Comparison of ENCODE assay signal across 8 cellular contexts in genomic region chr17:82274134-82275020, GRCh38. TPM values are rescaled to one million over a fixed set of nuclear protein-coding genes. Genes with fewer than 3 reads are reported as not detected.
DNase-seq lines count a peak whose midpoint lies in the region; ATAC-seq, FAIRE-seq and TF ChIP-seq lines count a peak whose summit lies in the region.

No MANE protein-coding gene starts in this region.

- no peak for TF ChIP-seq POLR2A in HepG2 (IDR thresholded peaks at IDR 0.05; ENCODE audit: insufficient read depth in 1 of 2, low read depth in 2 of 2, low read length in 2 of 2)
- TF ChIP-seq POLR2A in suprapubic skin (IDR thresholded peaks at IDR 0.05): no peak

- peaks cover 33% of the 10 kb centered on the region for H3K79me2 ChIP-seq in HepG2 (ENCODE audit: insufficient read depth, low read length)

- H3K4me1 ChIP-seq in HepG2 (ENCODE audit: insufficient read depth, low read length): peaks cover 75% of the 10 kb centered on the region
- H3K4me1 ChIP-seq in suprapubic skin: peaks cover 43% of the 10 kb centered on the region

- CTCF ChIA-PET in HepG2 (lab: Yijun Ruan, JAX; ENCODE audit: low intra/inter-chr PET ratio, low total read pairs): no interaction called here

- no peaks in the 10 kb centered on the region for H3K9me3 Mint-ChIP-seq in activated CD4-positive, alpha-beta T cell treated with anti-CD3 and anti-CD28 coated beads, Interleukin-2, amount 10 ng/mL, durations not matched to agents 24 days and 14 days

- no peak for ATAC-seq in HepG2

- H3K36me3 Mint-ChIP-seq in activated CD4-positive, alpha-beta T cell treated with anti-CD3 and anti-CD28 coated beads, Interleukin-2, amount 10 ng/mL, durations not matched to agents 24 days and 14 days (ENCODE audit: low read depth): peaks cover 32% of the 10 kb centered on the region

- no peak for TF ChIP-seq CTCF in HepG2 (CRISPR knock-in tag; IDR thresholded peaks at IDR 0.05)
- TF ChIP-seq CTCF in suprapubic skin (IDR thresholded peaks at IDR 0.05): no peak

- no peak for DNase-seq in activated CD4-positive, alpha-beta T cell treated with anti-CD3 and anti-CD28 coated beads, Interleukin-2, amount 10 ng/mL, durations not matched to agents 24 days and 14 days
- DNase-seq in activated CD4-positive, alpha-beta T cell treated with anti-CD3 and anti-CD28 coated beads, Interleukin-2, amount 50 U/mL, for 48 hours: no peak
- DNase-seq in HepG2 (ENCODE audit: low spot score) (no peak), suprapubic skin (ENCODE audit: low spot score in 2 of 2) (no peak), RKO (ENCODE audit: low spot score) (no peak), NCI-H1694 (lab: John Stamatoyannopoulos, UW) (no peak)
- no peak for DNase-seq in central memory CD4-positive, alpha-beta T cell

- intact Hi-C loops in activated CD4-positive, alpha-beta T cell treated with anti-CD3 and anti-CD28 coated beads, Interleukin-2, amount 10 ng/mL, durations not matched to agents 24 days and 14 days (cut with micrococcal nuclease): loop anchor here (5.0 kb wide), 1 partner anchor 37 kb away; no protein-coding TSS in a partner anchor
- intact Hi-C loops in HepG2 (cut with micrococcal nuclease; ENCODE audit: unreplicated experiment): no loop called here

- H3K27me3 ChIP-seq in HepG2 (ENCODE audit: control insufficient read depth in 1 of 2, insufficient read depth in 2 of 2, low read length in 2 of 2) (no peaks in the 10 kb centered on the region; a peak in 1 of 5 replicates), suprapubic skin (no peaks in the 10 kb centered on the region)

- TF ChIP-seq EP300 in HepG2 (IDR thresholded peaks at IDR 0.05; ENCODE audit: low read depth in 2 of 2, low read length in 2 of 2) (no peak), HepG2 (CRISPR knock-in tag; IDR thresholded peaks at IDR 0.05; ENCODE audit: borderline replicate concordance) (no peak), suprapubic skin (IDR thresholded peaks at IDR 0.05) (no peak)

- WGBS in HepG2 (ENCODE audit: low lambda C conversion rate): 67% methylated on average over 24 of the region's 27 CpGs
- WGBS in suprapubic skin: 69% methylated on average over 22 of the region's 27 CpGs

- H3K27ac ChIP-seq in angular gyrus (ENCODE audit: low read depth, low read length) (peak overlapping the region; percentile 94), HepG2 (ENCODE audit: extremely low read length, insufficient read depth, low read length) (peak overlapping the region; percentile 92), suprapubic skin (no peak overlapping the region)

- H4K20me1 ChIP-seq in HepG2 (ENCODE audit: insufficient read depth, low read length): peaks cover 33% of the 10 kb centered on the region

- H3K36me3 ChIP-seq in HepG2 (replicated peaks in 1 of 2; ENCODE audit: control insufficient read depth in 1 of 2, insufficient read depth in 2 of 2, low read length in 2 of 2) (peaks cover 5 to 19% of the 10 kb centered on the region in 2 experiments; a peak in 3 of 5 replicates), suprapubic skin (peaks cover 12% of the 10 kb centered on the region)

- in situ Hi-C loops in HepG2 (cut with HindIII; ENCODE audit: extremely low pct_ligation_motif_present, low pct_unique_long_range_greater_than_20kb): no loop called here

- no peak for FAIRE-seq in HepG2 (lab: Jason Lieb, UNC)

- H3K9ac ChIP-seq in HepG2 (ENCODE audit: insufficient read depth, low read depth, low read length): peak overlapping the region; percentile 86

- no peak overlapping the region for H3K27ac Mint-ChIP-seq in activated CD4-positive, alpha-beta T cell treated with anti-CD3 and anti-CD28 coated beads, Interleukin-2, amount 10 ng/mL, durations not matched to agents 24 days and 14 days

- BruUV-seq in HepG2 (replicated peaks; lab: Mats Ljungman, UMichigan): no TSS peak

- POLR2A ChIA-PET in HepG2 (lab: Yijun Ruan, JAX): interaction anchor here (1.0 to 10.6 kb wide), 18 partner anchors 10 to 307 kb away, joined by 3 to 119 read pairs (median 5); partner anchors contain the start of genes CD7 and FASN

- H3K4me1 Mint-ChIP-seq in activated CD4-positive, alpha-beta T cell treated with anti-CD3 and anti-CD28 coated beads, Interleukin-2, amount 10 ng/mL, durations not matched to agents 24 days and 14 days: peaks cover 29% of the 10 kb centered on the region

- peak overlapping the region; percentile 97 for H3K4me2 ChIP-seq in HepG2 (ENCODE audit: low read depth, low read length)

- peak overlapping the region; percentile 88 for H3K4me3 Mint-ChIP-seq in activated CD4-positive, alpha-beta T cell treated with anti-CD3 and anti-CD28 coated beads, Interleukin-2, amount 10 ng/mL, durations not matched to agents 24 days and 14 days

- TF ChIP-seq RAD21 in HepG2 (CRISPR knock-in tag; IDR thresholded peaks at IDR 0.05): no peak

- H3K27me3 Mint-ChIP-seq in activated CD4-positive, alpha-beta T cell treated with anti-CD3 and anti-CD28 coated beads, Interleukin-2, amount 10 ng/mL, durations not matched to agents 24 days and 14 days: peaks cover 2% of the 10 kb centered on the region

- peak overlapping the region; percentile 88 to 97 (median 88) for H3K4me3 ChIP-seq in HepG2 (replicated peaks in 1 of 3; ENCODE audit: insufficient read depth in 1 of 3, low read depth in 2 of 3, low read length in 3 of 3)
- peak overlapping the region; percentile 94 for H3K4me3 ChIP-seq in suprapubic skin

- H2AFZ ChIP-seq in HepG2 (ENCODE audit: low read length): no peak overlapping the region

- H3K9me3 ChIP-seq in HepG2 (ENCODE audit: low read length): no peaks in the 10 kb centered on the region
- H3K9me3 ChIP-seq in suprapubic skin: no peaks in the 10 kb centered on the region

RNA-seq across cellular contexts. Expression of gene CSNK1D, which starts 0.9 kb away (rescaled TPM):
- total RNA-seq in activated CD4-positive, alpha-beta T cell treated with anti-CD3 and anti-CD28 coated beads, Interleukin-2, amount 10 ng/mL, durations not matched to agents 24 days and 14 days: 137 and 146 TPM in 2 replicates
- total RNA-seq in HepG2 (2016; rRNA removed; fragmentation: Illumina TruSeq; extraction: Trizol): 28.4 and 31.5 TPM in 2 replicates
- total RNA-seq in HepG2 (2016; cell fraction: cytosol; rRNA removed; fragmentation: Illumina TruSeq; extraction: Trizol; ENCODE audit: low read depth): 19.2 and 20.4 TPM in 2 replicates
- 23.0 and 34.1 TPM in 2 replicates for total RNA-seq in HepG2 (2016; cell fraction: insoluble cytoplasmic fraction; rRNA removed; fragmentation: Illumina TruSeq; extraction: Trizol)
- total RNA-seq in HepG2 (2016; cell fraction: membrane; rRNA removed; fragmentation: Illumina TruSeq; extraction: Trizol): 24.3 and 26.6 TPM in 2 replicates
- 42.8 and 45.6 TPM in 2 replicates for total RNA-seq in HepG2 (2016; cell fraction: nucleus; rRNA removed; fragmentation: Illumina TruSeq; extraction: Trizol)
- polyA plus RNA-seq in HepG2 (2011; rRNA removed): 128 and 148 TPM in 2 replicates
- polyA plus RNA-seq in HepG2 (2011; cell fraction: cytosol; rRNA removed): 81.5 and 90.2 TPM in 2 replicates
- 1,010 and 1,066 TPM in 2 replicates for polyA plus RNA-seq in HepG2 (2011; cell fraction: nucleus; rRNA removed)
- polyA plus RNA-seq in HepG2 (2012): 164 and 234 TPM in 2 replicates
- polyA plus RNA-seq in HepG2 (2016; cell fraction: cytosol; fragmentation: Illumina TruSeq; extraction: Trizol; ENCODE audit: low read depth): 19.6 and 21.8 TPM in 2 replicates
- polyA plus RNA-seq in HepG2 (2016; cell fraction: insoluble cytoplasmic fraction; fragmentation: Illumina TruSeq; extraction: Trizol; ENCODE audit: low read depth): 71.8 and 89.7 TPM in 2 replicates
- polyA plus RNA-seq in HepG2 (2016; cell fraction: membrane; fragmentation: Illumina TruSeq; extraction: Trizol; ENCODE audit: low read depth): 40.8 and 42.7 TPM in 2 replicates
- 316 and 342 TPM in 2 replicates for polyA plus RNA-seq in HepG2 (2016; cell fraction: nucleus; fragmentation: Illumina TruSeq; extraction: Trizol; ENCODE audit: insufficient read depth, low read depth)
- polyA minus RNA-seq in HepG2 (2011; rRNA and poly(A)+ RNA removed; ENCODE audit: low replicate concordance): 78.0 and 103 TPM in 2 replicates
- 51.7 and 60.9 TPM in 2 replicates for polyA minus RNA-seq in HepG2 (2011; cell fraction: cytosol; rRNA and poly(A)+ RNA removed)
- 117 and 118 TPM in 2 replicates for polyA minus RNA-seq in HepG2 (2011; cell fraction: nucleus; rRNA and poly(A)+ RNA removed)
- 100 to 1,000 TPM in 1 of 4 donors, 10 to 100 TPM in 3; 52.3 to 142 (median 58.8) TPM for total RNA-seq in suprapubic skin

RNA-seq across cellular contexts. Expression of gene CD7, which starts 43.0 kb away (rescaled TPM):
- total RNA-seq in activated CD4-positive, alpha-beta T cell treated with anti-CD3 and anti-CD28 coated beads, Interleukin-2, amount 10 ng/mL, durations not matched to agents 24 days and 14 days: 413 and 415 TPM in 2 replicates
- 29.7 and 67.6 TPM in 2 replicates for total RNA-seq in HepG2 (2016; rRNA removed; fragmentation: Illumina TruSeq; extraction: Trizol)
- total RNA-seq in HepG2 (2016; cell fraction: cytosol; rRNA removed; fragmentation: Illumina TruSeq; extraction: Trizol; ENCODE audit: low read depth): 23.3 and 25.5 TPM in 2 replicates
- total RNA-seq in HepG2 (2016; cell fraction: insoluble cytoplasmic fraction; rRNA removed; fragmentation: Illumina TruSeq; extraction: Trizol): 24.7 and 74.3 TPM in 2 replicates
- 36.8 and 47.2 TPM in 2 replicates for total RNA-seq in HepG2 (2016; cell fraction: membrane; rRNA removed; fragmentation: Illumina TruSeq; extraction: Trizol)
- 53.2 and 64.7 TPM in 2 replicates for total RNA-seq in HepG2 (2016; cell fraction: nucleus; rRNA removed; fragmentation: Illumina TruSeq; extraction: Trizol)
- polyA plus RNA-seq in HepG2 (2011; rRNA removed): 72.7 and 76.4 TPM in 2 replicates
- polyA plus RNA-seq in HepG2 (2011; cell fraction: cytosol; rRNA removed): 34.4 and 89.4 TPM in 2 replicates
- polyA plus RNA-seq in HepG2 (2011; cell fraction: nucleus; rRNA removed): 127 and 155 TPM in 2 replicates
- polyA plus RNA-seq in HepG2 (2012): 46.2 and 62.8 TPM in 2 replicates
- 56.5 and 63.8 TPM in 2 replicates for polyA plus RNA-seq in HepG2 (2016; cell fraction: cytosol; fragmentation: Illumina TruSeq; extraction: Trizol; ENCODE audit: low read depth)
- 56.7 and 68.4 TPM in 2 replicates for polyA plus RNA-seq in HepG2 (2016; cell fraction: insoluble cytoplasmic fraction; fragmentation: Illumina TruSeq; extraction: Trizol; ENCODE audit: low read depth)
- 78.3 and 78.6 TPM in 2 replicates for polyA plus RNA-seq in HepG2 (2016; cell fraction: membrane; fragmentation: Illumina TruSeq; extraction: Trizol; ENCODE audit: low read depth)
- polyA plus RNA-seq in HepG2 (2016; cell fraction: nucleus; fragmentation: Illumina TruSeq; extraction: Trizol; ENCODE audit: insufficient read depth, low read depth): 226 and 244 TPM in 2 replicates
- polyA minus RNA-seq in HepG2 (2011; rRNA and poly(A)+ RNA removed; ENCODE audit: low replicate concordance): 43.3 TPM in 1 of 2 replicates, not detected in the other
- polyA minus RNA-seq in HepG2 (2011; cell fraction: cytosol; rRNA and poly(A)+ RNA removed): 31.0 and 32.1 TPM in 2 replicates
- 7.9 and 8.8 TPM in 2 replicates for polyA minus RNA-seq in HepG2 (2011; cell fraction: nucleus; rRNA and poly(A)+ RNA removed)
- 1 to 10 TPM in 3 of 4 donors, under 1 TPM in 1; 0.29 to 4.4 (median 1.6) TPM for total RNA-seq in suprapubic skin

RNA-seq across cellular contexts. Expression of gene SLC16A3, which starts 45.5 kb away (rescaled TPM):
- 162 and 171 TPM in 2 replicates for total RNA-seq in activated CD4-positive, alpha-beta T cell treated with anti-CD3 and anti-CD28 coated beads, Interleukin-2, amount 10 ng/mL, durations not matched to agents 24 days and 14 days
- total RNA-seq in HepG2 (2016; rRNA removed; fragmentation: Illumina TruSeq; extraction: Trizol) (99.9 and 242 TPM in 2 replicates), suprapubic skin (1 to 10 TPM; 3.6 to 7.6 (median 4.5) TPM)
- 51.0 and 61.4 TPM in 2 replicates for total RNA-seq in HepG2 (2016; cell fraction: cytosol; rRNA removed; fragmentation: Illumina TruSeq; extraction: Trizol; ENCODE audit: low read depth)
- total RNA-seq in HepG2 (2016; cell fraction: insoluble cytoplasmic fraction; rRNA removed; fragmentation: Illumina TruSeq; extraction: Trizol): 83.6 and 248 TPM in 2 replicates
- total RNA-seq in HepG2 (2016; cell fraction: membrane; rRNA removed; fragmentation: Illumina TruSeq; extraction: Trizol): 88.3 and 97.4 TPM in 2 replicates
- 164 and 200 TPM in 2 replicates for total RNA-seq in HepG2 (2016; cell fraction: nucleus; rRNA removed; fragmentation: Illumina TruSeq; extraction: Trizol)
- polyA plus RNA-seq in HepG2 (2011; rRNA removed): 349 and 598 TPM in 2 replicates
- polyA plus RNA-seq in HepG2 (2011; cell fraction: cytosol; rRNA removed): 384 and 554 TPM in 2 replicates
- 293 and 327 TPM in 2 replicates for polyA plus RNA-seq in HepG2 (2011; cell fraction: nucleus; rRNA removed)
- 348 and 404 TPM in 2 replicates for polyA plus RNA-seq in HepG2 (2012)
- polyA plus RNA-seq in HepG2 (2016; cell fraction: cytosol; fragmentation: Illumina TruSeq; extraction: Trizol; ENCODE audit: low read depth): 38.7 and 40.7 TPM in 2 replicates
- polyA plus RNA-seq in HepG2 (2016; cell fraction: insoluble cytoplasmic fraction; fragmentation: Illumina TruSeq; extraction: Trizol; ENCODE audit: low read depth): 95.9 and 111 TPM in 2 replicates
- polyA plus RNA-seq in HepG2 (2016; cell fraction: membrane; fragmentation: Illumina TruSeq; extraction: Trizol; ENCODE audit: low read depth): 61.0 and 65.9 TPM in 2 replicates
- polyA plus RNA-seq in HepG2 (2016; cell fraction: nucleus; fragmentation: Illumina TruSeq; extraction: Trizol; ENCODE audit: insufficient read depth, low read depth): 334 and 368 TPM in 2 replicates
- polyA minus RNA-seq in HepG2 (2011; rRNA and poly(A)+ RNA removed; ENCODE audit: low replicate concordance): 181 and 1,731 TPM in 2 replicates
- polyA minus RNA-seq in HepG2 (2011; cell fraction: cytosol; rRNA and poly(A)+ RNA removed): 365 and 408 TPM in 2 replicates
- 137 and 145 TPM in 2 replicates for polyA minus RNA-seq in HepG2 (2011; cell fraction: nucleus; rRNA and poly(A)+ RNA removed)

RNA-seq across cellular contexts. Expression of gene SECTM1, which starts 59.2 kb away (rescaled TPM):
- total RNA-seq in activated CD4-positive, alpha-beta T cell treated with anti-CD3 and anti-CD28 coated beads, Interleukin-2, amount 10 ng/mL, durations not matched to agents 24 days and 14 days: 4.3 and 4.6 TPM in 2 replicates
- total RNA-seq in HepG2 (2016; rRNA removed; fragmentation: Illumina TruSeq; extraction: Trizol) (2.4 and 5.3 TPM in 2 replicates), suprapubic skin (10 to 100 TPM in 3 of 4 donors, 1 to 10 TPM in 1; 9.5 to 37.8 (median 16.6) TPM)
- total RNA-seq in HepG2 (2016; cell fraction: cytosol; rRNA removed; fragmentation: Illumina TruSeq; extraction: Trizol; ENCODE audit: low read depth): 3.3 TPM in 2 replicates
- 3.0 and 5.5 TPM in 2 replicates for total RNA-seq in HepG2 (2016; cell fraction: insoluble cytoplasmic fraction; rRNA removed; fragmentation: Illumina TruSeq; extraction: Trizol)
- 3.8 and 5.6 TPM in 2 replicates for total RNA-seq in HepG2 (2016; cell fraction: membrane; rRNA removed; fragmentation: Illumina TruSeq; extraction: Trizol)
- 6.9 and 7.3 TPM in 2 replicates for total RNA-seq in HepG2 (2016; cell fraction: nucleus; rRNA removed; fragmentation: Illumina TruSeq; extraction: Trizol)
- polyA plus RNA-seq in HepG2 (2011; rRNA removed): 3.5 and 4.2 TPM in 2 replicates
- 2.7 and 4.2 TPM in 2 replicates for polyA plus RNA-seq in HepG2 (2011; cell fraction: cytosol; rRNA removed)
- polyA plus RNA-seq in HepG2 (2011; cell fraction: nucleus; rRNA removed): 6.7 and 7.1 TPM in 2 replicates
- 5.0 and 7.2 TPM in 2 replicates for polyA plus RNA-seq in HepG2 (2012)
- 2.6 and 3.4 TPM in 2 replicates for polyA plus RNA-seq in HepG2 (2016; cell fraction: cytosol; fragmentation: Illumina TruSeq; extraction: Trizol; ENCODE audit: low read depth)
- 4.0 and 4.2 TPM in 2 replicates for polyA plus RNA-seq in HepG2 (2016; cell fraction: insoluble cytoplasmic fraction; fragmentation: Illumina TruSeq; extraction: Trizol; ENCODE audit: low read depth)
- 4.3 and 4.7 TPM in 2 replicates for polyA plus RNA-seq in HepG2 (2016; cell fraction: membrane; fragmentation: Illumina TruSeq; extraction: Trizol; ENCODE audit: low read depth)
- polyA plus RNA-seq in HepG2 (2016; cell fraction: nucleus; fragmentation: Illumina TruSeq; extraction: Trizol; ENCODE audit: insufficient read depth, low read depth): 5.1 and 5.5 TPM in 2 replicates
- polyA minus RNA-seq in HepG2 (2011; rRNA and poly(A)+ RNA removed; ENCODE audit: low replicate concordance): 8.8 and 15.0 TPM in 2 replicates
- 1.9 and 2.6 TPM in 2 replicates for polyA minus RNA-seq in HepG2 (2011; cell fraction: cytosol; rRNA and poly(A)+ RNA removed)
- 5.0 and 7.3 TPM in 2 replicates for polyA minus RNA-seq in HepG2 (2011; cell fraction: nucleus; rRNA and poly(A)+ RNA removed)

Comparison
In these comparisons a context has a peak if more than half of its experiments do, and no peak if none do; other contexts are left out.
1. RNA of gene CD7, which starts 43.0 kb away (total RNA-seq): 413 to 415 TPM in activated CD4-positive, alpha-beta T cell treated with anti-CD3 and anti-CD28 coated beads, Interleukin-2, amount 10 ng/mL, durations not matched to agents 24 days and 14 days and 23.3 to 74.3 TPM in HepG2; 0.29 to 4.4 TPM in suprapubic skin; every median in the first group is over 4 times any median in the second.
2. RNA of gene SLC16A3, which starts 45.5 kb away (total RNA-seq): 51.0 to 248 TPM in HepG2 and 162 to 171 TPM in activated CD4-positive, alpha-beta T cell treated with anti-CD3 and anti-CD28 coated beads, Interleukin-2, amount 10 ng/mL, durations not matched to agents 24 days and 14 days; 3.6 to 7.6 TPM in suprapubic skin; every median in the first group is over 4 times any median in the second.